19 cellular contexts compared by ENCODE assay signal in genomic region chr16:9257843-9258242, GRCh38.
A peak's percentile ranks its signal among the peaks of the same experiment; 100 is the strongest.
DNase-seq lines count a peak whose midpoint lies in the region; ATAC-seq, FAIRE-seq and TF ChIP-seq lines count a peak whose summit lies in the region.
"Had no signal": no experiment of that assay in that cellular context is flagged by ENCODE, and none has a peak within 500 bp of the region (broad histone marks: within the 10 kb centered on the region; RNA-seq: fewer than 3 reads in every experiment).

No MANE protein-coding gene starts in this region.

- no peak overlapping the region for H3K18ac ChIP-seq in H1 (ENCODE audit: extremely low read depth, low read length)

- no peak overlapping the region for H3K9ac ChIP-seq in H1 (replicated peaks in 1 of 4; ENCODE audit: extremely low read depth in 1 of 4, low read depth in 3 of 4, low read length in 3 of 4)
- no peak overlapping the region for H3K9ac ChIP-seq in liver (ENCODE audit: low read depth in 1 of 2, low read length in 2 of 2)
- H3K9ac ChIP-seq: BLaER1, GM23248 had no signal

- 83% methylated on average over 1 of the region's 1 CpG; no CpG with 5 or more reads in 1 of the 2 experiments for WGBS in H1 (ENCODE audit: extremely low coverage in 1 of 2, insufficient coverage in 1 of 2, insufficient read length in 1 of 2, insufficient replicate concordance in 2 of 2, low coverage in 1 of 2, low lambda C conversion rate in 2 of 2, missing lambda C conversion rate in 1 of 2), 2 experiments
- 37% methylated on average over 1 of the region's 1 CpG for WGBS in liver

- no peaks in the 10 kb centered on the region for H3K36me3 ChIP-seq in OCI-LY7 (ENCODE audit: insufficient read depth, low read length)
- H3K36me3 ChIP-seq in H1 (ENCODE audit: control insufficient read depth in 2 of 4, insufficient read depth in 4 of 4, low read length in 3 of 4) = no peaks in the 10 kb centered on the region
- H3K36me3 ChIP-seq in liver (ENCODE audit: control insufficient read depth in 4 of 4, insufficient read depth in 3 of 4, low read depth in 1 of 4, low read length in 3 of 4) = no peaks in the 10 kb centered on the region
- H3K36me3 ChIP-seq: BLaER1, HAP-1 had no signal

- H3K27ac ChIP-seq in OCI-LY7 (ENCODE audit: low read depth, low read length, poor library complexity, severe bottlenecking) (no peak overlapping the region), H1 (ENCODE audit: low read depth, low read length) (no peak overlapping the region), liver (ENCODE audit: low read depth in 1 of 2, low read length in 2 of 2) (no peak overlapping the region)
- H3K27ac ChIP-seq: BLaER1, C4-2B, GM23248 had no signal

- no peak for FAIRE-seq in H1 (lab: Jason Lieb, UNC)
- FAIRE-seq: A204.1, H54 had no signal

- no peak overlapping the region for H3K56ac ChIP-seq in H1 (replicated peaks; ENCODE audit: insufficient read length, low read depth, low read length)

- H4K20me1 ChIP-seq in OCI-LY7 (ENCODE audit: insufficient read depth, low read length) (no peaks in the 10 kb centered on the region), H1 (replicated peaks in 1 of 2; ENCODE audit: control insufficient read depth in 1 of 2, insufficient read depth in 2 of 2, low read length in 2 of 2) (no peaks in the 10 kb centered on the region)
- H4K20me1 ChIP-seq: BLaER1 had no signal

- no peak overlapping the region for H3K4me3 Mint-ChIP-seq in activated T-helper 2 cell treated with anti-CD3 and anti-CD28 coated beads, Interferon-gamma antibody, Interleukin-2, Interleukin-4, amounts not matched to agents 10 μg/mL and 5 μg/mL and 100 μg/mL, durations not matched to agents 14 hours and 24 hours and 36 hours (ENCODE audit: low read depth)
- H3K4me3 Mint-ChIP-seq: B cell; CD8-positive, alpha-beta T cell; HFFc6 had no signal

- H2AK5ac ChIP-seq in H1 (ENCODE audit: low read depth, low read length) = no peak overlapping the region

- CTCF ChIA-PET in OCI-LY7 (lab: Charles Lee; ENCODE audit: unreplicated experiment) (interaction anchor here (0.5 kb wide), 1 partner anchor 74 kb away, joined by 3 read pairs; no protein-coding TSS in a partner anchor), H1 (lab: Charles Lee; ENCODE audit: partially characterized antibody) (interaction anchor here (0.5 to 10.8 kb wide), 61 partner anchors 8 to 1069 kb away, joined by 3 to 86 read pairs (median 4); partner anchors contain the start of gene GRIN2A)

- H3K9me2 ChIP-seq in OCI-LY7 (ENCODE audit: insufficient read depth, low read length) = no peaks in the 10 kb centered on the region

- no peaks in the 10 kb centered on the region for H3K4me1 ChIP-seq in OCI-LY7 (ENCODE audit: insufficient read depth, low read length, poor library complexity, severe bottlenecking)
- H3K4me1 ChIP-seq in H1 (replicated peaks in 1 of 4; ENCODE audit: control insufficient read depth in 3 of 4, insufficient read depth in 4 of 4, low read length in 3 of 4) = peaks cover 0 to 4% (median under 1%) of the 10 kb centered on the region in 4 experiments; a peak in 3 of 7 replicates
- H3K4me1 ChIP-seq in liver (ENCODE audit: control insufficient read depth in 4 of 4, insufficient read depth in 4 of 4, low read length in 3 of 4) = peaks cover 4 to 32% (median 25%) of the 10 kb centered on the region in 4 donors
- H3K4me1 ChIP-seq: BLaER1, Caco-2, HAP-1 had no signal

- no peak overlapping the region for H3K23ac ChIP-seq in H1 (ENCODE audit: insufficient read length)

- H3K14ac ChIP-seq in H1 (ENCODE audit: insufficient read length) = no peak overlapping the region

- no peak overlapping the region for H2BK120ac ChIP-seq in H1 (replicated peaks; ENCODE audit: low read depth, low read length)

- no peaks in the 10 kb centered on the region for H3K4me1 Mint-ChIP-seq in activated T-helper 2 cell treated with anti-CD3 and anti-CD28 coated beads, Interferon-gamma antibody, Interleukin-2, Interleukin-4, amounts not matched to agents 10 μg/mL and 5 μg/mL and 100 μg/mL, durations not matched to agents 14 hours and 24 hours and 36 hours (ENCODE audit: low read depth)
- H3K4me1 Mint-ChIP-seq: B cell had no signal

- no TSS peak for BruUV-seq in OCI-LY7 (replicated peaks; lab: Mats Ljungman, UMichigan)

- H2BK12ac ChIP-seq in H1 (ENCODE audit: low read depth, low read length) = 0 out of 2 replicates have a peak overlapping the region, but pooled peaks have one; percentile 69

- no peak overlapping the region for H2BK5ac ChIP-seq in H1 (ENCODE audit: low read depth, low read length)

- H3K36me3 Mint-ChIP-seq in activated T-helper 2 cell treated with anti-CD3 and anti-CD28 coated beads, Interferon-gamma antibody, Interleukin-2, Interleukin-4, amounts not matched to agents 10 μg/mL and 5 μg/mL and 100 μg/mL, durations not matched to agents 14 hours and 24 hours and 36 hours (ENCODE audit: low read depth) = no peaks in the 10 kb centered on the region
- H3K36me3 Mint-ChIP-seq: CD4-positive, CD25-positive, alpha-beta regulatory T cell; CD8-positive, alpha-beta T cell had no signal

- H3K4me3 ChIP-seq in OCI-LY7 (ENCODE audit: low read depth, low read length, poor library complexity, severe bottlenecking) (no peak overlapping the region), H1 (ENCODE audit: extremely low read depth in 1 of 4, insufficient read depth in 2 of 4, low read depth in 3 of 4, low read length in 4 of 4) (no peak overlapping the region), liver (ENCODE audit: low read depth in 1 of 3, low read length in 3 of 3) (no peak overlapping the region), foreskin fibroblast (ENCODE audit: low read depth in 1 of 2, low read length in 2 of 2) (no peak overlapping the region)
- H3K4me3 ChIP-seq: BLaER1, GM12878, GM23248, HAP-1 had no signal

- H4K8ac ChIP-seq in H1 (ENCODE audit: extremely low read depth, insufficient read depth, low read length) = no peak overlapping the region

- H3K4ac ChIP-seq in H1 (replicated peaks; ENCODE audit: insufficient read length, low read depth, low read length) = no peak overlapping the region

- H4K5ac ChIP-seq in H1 (ENCODE audit: insufficient read length, low read depth, low read length) = no peak overlapping the region

- no peaks in the 10 kb centered on the region for H3K9me3 Mint-ChIP-seq in activated T-helper 2 cell treated with anti-CD3 and anti-CD28 coated beads, Interferon-gamma antibody, Interleukin-2, Interleukin-4, amounts not matched to agents 10 μg/mL and 5 μg/mL and 100 μg/mL, durations not matched to agents 14 hours and 24 hours and 36 hours
- H3K9me3 Mint-ChIP-seq: CD8-positive, alpha-beta T cell; HFFc6 had no signal

- H3K27me3 Mint-ChIP-seq in activated T-helper 2 cell treated with anti-CD3 and anti-CD28 coated beads, Interferon-gamma antibody, Interleukin-2, Interleukin-4, amounts not matched to agents 10 μg/mL and 5 μg/mL and 100 μg/mL, durations not matched to agents 14 hours and 24 hours and 36 hours (ENCODE audit: low read depth) = no peaks in the 10 kb centered on the region

- no peak overlapping the region for H4K91ac ChIP-seq in H1 (replicated peaks; ENCODE audit: insufficient read length, low read length)

- H3K27me3 ChIP-seq in H1 (replicated peaks in 1 of 4; ENCODE audit: control insufficient read depth in 3 of 4, extremely low read depth in 1 of 4, insufficient read depth in 3 of 4, low read length in 3 of 4) (no peaks in the 10 kb centered on the region), liver (ENCODE audit: control insufficient read depth in 4 of 4, insufficient read depth in 4 of 4, low read length in 3 of 4) (no peaks in the 10 kb centered on the region)
- H3K27me3 ChIP-seq: BLaER1 had no signal

- TF ChIP-seq POLR2A in H1 (IDR thresholded peaks at IDR 0.05; ENCODE audit: control extremely low read depth in 1 of 2, low read depth in 2 of 2, low read length in 2 of 2) = no peak

- peak overlapping the region; percentile 79 for H2AFZ ChIP-seq in OCI-LY7 (ENCODE audit: low read length)
- H2AFZ ChIP-seq in H1 (ENCODE audit: low read length) = no peak overlapping the region
- H2AFZ ChIP-seq: GM23248 had no signal

- DNase-seq in OCI-LY7 (ENCODE audit: low spot score) (no peak), H1 (ENCODE audit: low read depth in 1 of 2, low spot score in 2 of 2) (no peak), foreskin fibroblast (no peak), A172 (ENCODE audit: low spot score) (no peak)
- no peak for DNase-seq in activated T-helper 2 cell treated with anti-CD3 and anti-CD28 coated beads, Interferon-gamma antibody, Interleukin-2, Interleukin-4, amounts not matched to agents 10 μg/mL and 5 μg/mL and 100 μg/mL, durations not matched to agents 14 hours and 24 hours and 36 hours (ENCODE audit: low spot score)

- TF ChIP-seq CTCF in OCI-LY7 (conservative IDR thresholded peaks at IDR 0.05; ENCODE audit: low read length) (no peak), H1 (IDR thresholded peaks at IDR 0.05; ENCODE audit: control extremely low read depth in 1 of 3, insufficient read depth in 1 of 3, low read depth in 1 of 3, low read length in 3 of 3) (no peak), liver (IDR thresholded peaks at IDR 0.05; ENCODE audit: low read depth, low read length, missing input control) (no peak), foreskin fibroblast (IDR thresholded peaks at IDR 0.05; ENCODE audit: low read depth, low read length) (no peak)

- ATAC-seq in HG03432 (IDR thresholded peaks at IDR 0.05; ENCODE audit: unreplicated experiment) = no peak
- ATAC-seq: CD8-positive, alpha-beta T cell had no signal

- H3K79me1 ChIP-seq in H1 (ENCODE audit: low read depth, low read length) = no peaks in the 10 kb centered on the region

- no peak for TF ChIP-seq RAD21 in H1 (IDR thresholded peaks at IDR 0.05 in 1 of 2, conservative IDR thresholded peaks at IDR 0.05 in 1 of 2; ENCODE audit: low read depth in 2 of 2, low read length in 2 of 2)
- TF ChIP-seq RAD21 in liver (IDR thresholded peaks at IDR 0.05) = no peak

- no peak overlapping the region for H2BK20ac ChIP-seq in H1 (ENCODE audit: low read length)

- H3K27ac Mint-ChIP-seq in activated T-helper 2 cell treated with anti-CD3 and anti-CD28 coated beads, Interferon-gamma antibody, Interleukin-2, Interleukin-4, amounts not matched to agents 10 μg/mL and 5 μg/mL and 100 μg/mL, durations not matched to agents 14 hours and 24 hours and 36 hours = no peak overlapping the region
- H3K27ac Mint-ChIP-seq: B cell; CD4-positive, CD25-positive, alpha-beta regulatory T cell; CD8-positive, alpha-beta T cell; HFFc6 had no signal

- no peak overlapping the region for H2BK15ac ChIP-seq in H1 (ENCODE audit: low read length)

- H3K4me2 ChIP-seq in OCI-LY7 (ENCODE audit: low read length) = no peak overlapping the region
- H3K4me2 ChIP-seq in H1 (ENCODE audit: insufficient read depth in 1 of 2, low read depth in 2 of 2, low read length in 2 of 2) = no peak overlapping the region
- H3K4me2 ChIP-seq: BLaER1 had no signal

- H3K9me3 ChIP-seq in OCI-LY7 (ENCODE audit: low read length) (no peaks in the 10 kb centered on the region), H1 (ENCODE audit: insufficient read depth in 2 of 2, low read depth in 1 of 2, low read length in 1 of 2) (no peaks in the 10 kb centered on the region), liver (ENCODE audit: control insufficient read depth in 4 of 4, low read length in 3 of 4) (no peaks in the 10 kb centered on the region)
- H3K9me3 ChIP-seq: Caco-2, HAP-1 had no signal

- no peak for TF ChIP-seq EP300 in H1 (IDR thresholded peaks at IDR 0.05; ENCODE audit: borderline replicate concordance in 1 of 2, low read depth in 2 of 2, low read length in 2 of 2)

- H3K79me2 ChIP-seq in OCI-LY7 (ENCODE audit: insufficient read depth, low read depth, low read length) (no peaks in the 10 kb centered on the region), H1 (ENCODE audit: control insufficient read depth in 1 of 2, insufficient read depth in 2 of 2, low read length in 2 of 2) (no peaks in the 10 kb centered on the region)

- H3K23me2 ChIP-seq in H1 (ENCODE audit: low read depth, low read length) = no peaks in the 10 kb centered on the region

- POLR2A ChIA-PET in OCI-LY7 (lab: Charles Lee) = no interaction called here
- POLR2A ChIA-PET in H1 (lab: Charles Lee; ENCODE audit: partially characterized antibody) = interaction anchor here (1.2 kb wide), 1 partner anchor 31 kb away, joined by 3 read pairs; no protein-coding TSS in a partner anchor

- intact Hi-C loops in OCI-LY7 (cut with micrococcal nuclease; ENCODE audit: unreplicated experiment) = loop anchor here (5.0 kb wide), 1 partner anchor 121 kb away; no protein-coding TSS in a partner anchor
- intact Hi-C loops in activated T-helper 2 cell treated with anti-CD3 and anti-CD28 coated beads, Interferon-gamma antibody, Interleukin-2, Interleukin-4, amounts not matched to agents 10 μg/mL and 5 μg/mL and 100 μg/mL, durations not matched to agents 14 hours and 24 hours and 36 hours (cut with micrococcal nuclease) = no loop called here
